12 cellular contexts compared by ENCODE assay signal in genomic region chr12:50984899-50985298, GRCh38. TPM values are rescaled to one million over a fixed set of nuclear protein-coding genes. Genes with fewer than 3 reads are reported as not detected.
DNase-seq lines count a peak whose midpoint lies in the region; ATAC-seq, FAIRE-seq and TF ChIP-seq lines count a peak whose summit lies in the region.
"Had no signal": no experiment of that assay in that cellular context is flagged by ENCODE, and none has a peak within 500 bp of the region (broad histone marks: within the 10 kb centered on the region; RNA-seq: fewer than 3 reads in every experiment).

No MANE protein-coding gene starts in this region.

- H3K27ac ChIP-seq in gastroesophageal sphincter, result peak overlapping the region; percentile 78 to 86 (median 82)
- H3K27ac ChIP-seq: KMS-11 had no signal

- 73 to 86% methylated on average over 1 of the region's 1 CpG for WGBS in gastroesophageal sphincter (ENCODE audit: low coverage in 1 of 2), 2 donors

- TF ChIP-seq POLR2A in H54 (IDR thresholded peaks at IDR 0.05; ENCODE audit: low read depth, low read length) (no peak), gastroesophageal sphincter (IDR thresholded peaks at IDR 0.05) (no peak)

- H3K27me3 Mint-ChIP-seq in activated naive CD8-positive, alpha-beta T cell treated with anti-CD3 and anti-CD28 coated beads for 36 hours, result no peaks in the 10 kb centered on the region

- TF ChIP-seq EP300 in gastroesophageal sphincter (IDR thresholded peaks at IDR 0.05), result no peak

- no peaks in the 10 kb centered on the region for H3K9me3 Mint-ChIP-seq in activated naive CD8-positive, alpha-beta T cell treated with anti-CD3 and anti-CD28 coated beads for 36 hours

- intact Hi-C loops in mucosa of descending colon (cut with DNase I, micrococcal nuclease), result loop anchor here (5.0 to 10.0 kb wide), 2 partner anchors 50 to 158 kb away; no protein-coding TSS in a partner anchor

- peak overlapping the region; percentile 36 for H3K4me2 ChIP-seq in skeletal muscle satellite cell (ENCODE audit: low read length)
- H3K4me2 ChIP-seq: KMS-11 had no signal

- H3K4me1 Mint-ChIP-seq in activated naive CD8-positive, alpha-beta T cell treated with anti-CD3 and anti-CD28 coated beads for 36 hours, result peaks cover 36% of the 10 kb centered on the region

- H3K9me3 ChIP-seq in gastroesophageal sphincter (no peaks in the 10 kb centered on the region), skeletal muscle satellite cell (replicated peaks; ENCODE audit: low read length) (no peaks in the 10 kb centered on the region), mucosa of descending colon (no peaks in the 10 kb centered on the region)

- H3K36me3 ChIP-seq in gastroesophageal sphincter (peaks cover 0 to 45% of the 10 kb centered on the region in 2 donors), skeletal muscle satellite cell (ENCODE audit: insufficient read depth, low read length) (no peaks in the 10 kb centered on the region), mucosa of descending colon (ENCODE audit: low read depth) (no peaks in the 10 kb centered on the region)

- H3K4me3 Mint-ChIP-seq in activated naive CD8-positive, alpha-beta T cell treated with anti-CD3 and anti-CD28 coated beads for 36 hours, result no peak overlapping the region

- TF ChIP-seq CTCF in gastroesophageal sphincter (IDR thresholded peaks at IDR 0.05) (no peak), mucosa of descending colon (IDR thresholded peaks at IDR 0.05) (no peak)

- peak; percentile 30 for FAIRE-seq in H54 (lab: Jason Lieb, UNC)
- FAIRE-seq: GM12891 had no signal

- H3K4me3 ChIP-seq in gastroesophageal sphincter (no peak overlapping the region), skeletal muscle satellite cell (ENCODE audit: low read length) (no peak overlapping the region), mucosa of descending colon (no peak overlapping the region)

- ATAC-seq in gastroesophageal sphincter, result peak; percentile 42
- ATAC-seq in mucosa of descending colon, result no peak
- ATAC-seq in HG03135 (IDR thresholded peaks at IDR 0.05; ENCODE audit: unreplicated experiment), result no peak
- no peak for ATAC-seq in HG03432 (IDR thresholded peaks at IDR 0.05; ENCODE audit: unreplicated experiment)
- ATAC-seq in GM19452 (IDR thresholded peaks at IDR 0.05; ENCODE audit: unreplicated experiment), result no peak

- H3K9ac ChIP-seq in skeletal muscle satellite cell (ENCODE audit: low read depth, low read length), result peak overlapping the region; percentile 21
- H3K9ac ChIP-seq: KMS-11 had no signal

- H3K36me3 Mint-ChIP-seq in activated naive CD8-positive, alpha-beta T cell treated with anti-CD3 and anti-CD28 coated beads for 36 hours, result peaks cover 17% of the 10 kb centered on the region

- H3K27ac Mint-ChIP-seq in activated naive CD8-positive, alpha-beta T cell treated with anti-CD3 and anti-CD28 coated beads for 36 hours, result peak overlapping the region; percentile 77

- peaks cover 19 to 35% (median 23%) of the 10 kb centered on the region in 3 donors for H3K4me1 ChIP-seq in gastroesophageal sphincter
- peaks cover 16% of the 10 kb centered on the region for H3K4me1 ChIP-seq in skeletal muscle satellite cell (ENCODE audit: control insufficient read depth, insufficient read depth, low read length)
- H3K4me1 ChIP-seq in mucosa of descending colon (ENCODE audit: low read depth), result peaks cover 22% of the 10 kb centered on the region

- H3K27me3 ChIP-seq in gastroesophageal sphincter, result no peaks in the 10 kb centered on the region
- no peaks in the 10 kb centered on the region for H3K27me3 ChIP-seq in skeletal muscle satellite cell (ENCODE audit: control insufficient read depth, insufficient read depth, low read length)

- DNase-seq in H54 (ENCODE audit: insufficient read length, low spot score), result no peak
- DNase-seq in activated naive CD8-positive, alpha-beta T cell treated with anti-CD3 and anti-CD28 coated beads for 36 hours, result no peak
- no peak for DNase-seq in mucosa of descending colon
- DNase-seq: activated CD4-positive, alpha-beta T cell treated with anti-CD3 and anti-CD28 coated beads, Interleukin-2, amount 50 U/mL, for 48 hours; NCI-H510A treated with DMSO at 0.1 percent for 48 hours had no signal

RNA-seq across cellular contexts. Expression of gene HIGD1C, which starts 32.6 kb away (rescaled TPM):
- not detected for total RNA-seq in activated naive CD8-positive, alpha-beta T cell treated with anti-CD3 and anti-CD28 coated beads for 36 hours
- total RNA-seq in gastroesophageal sphincter (not detected), mucosa of descending colon (not detected)
- total RNA-seq in skeletal muscle satellite cell (2012; rRNA removed), result not detected in 2 replicates

RNA-seq across cellular contexts. Expression of gene SLC11A2, which starts 41.3 kb away (rescaled TPM):
- total RNA-seq in activated naive CD8-positive, alpha-beta T cell treated with anti-CD3 and anti-CD28 coated beads for 36 hours, result 10 to 100 TPM; 24.5 to 27.3 TPM
- total RNA-seq in gastroesophageal sphincter, result 10 to 100 TPM; 24.9 to 47.1 (median 32.4) TPM
- 27.7 and 33.5 TPM in 2 replicates for total RNA-seq in skeletal muscle satellite cell (2012; rRNA removed)
- total RNA-seq in mucosa of descending colon, result 10 to 100 TPM; 32.3 to 48.9 (median 43.0) TPM
